ENCODE assay signal across 21 cellular contexts in the genomic region with DNA sequence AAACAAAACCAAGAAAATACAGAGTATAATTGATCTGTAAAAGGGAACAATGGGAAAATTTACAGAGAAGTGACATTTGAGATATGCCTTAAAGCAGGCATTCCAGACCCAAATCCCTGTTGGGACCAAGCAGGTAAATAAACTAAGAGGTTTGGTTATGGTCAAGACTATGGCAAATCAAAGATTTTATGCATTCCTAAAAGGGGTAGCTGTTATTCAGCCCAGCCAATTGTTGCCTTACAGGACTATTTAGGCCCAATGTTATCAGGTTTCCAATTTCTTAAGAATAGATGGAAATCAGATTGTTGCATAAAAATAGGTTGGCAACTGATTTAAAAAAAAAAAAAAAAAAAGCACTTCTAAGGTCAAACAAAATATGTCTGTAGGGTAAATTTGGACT. TPM values are rescaled to one million over a fixed set of nuclear protein-coding genes. Genes with fewer than 3 reads are reported as not detected.
"Had no signal": no experiment of that assay in that cellular context is flagged by ENCODE, and none has a peak within 500 bp of the region (broad histone marks: within the 10 kb centered on the region; RNA-seq: fewer than 3 reads in every experiment).

No MANE protein-coding gene starts in this region.

- H3K9me3 ChIP-seq: esophagus squamous epithelium, lower lobe of right lung, tibial nerve had no signal

- H3K27ac ChIP-seq: esophagus squamous epithelium, foreskin keratinocyte, lower lobe of right lung, tibial nerve had no signal

- H3K4me3 ChIP-seq: esophagus squamous epithelium, lower lobe of right lung, tibial nerve had no signal

- H3K36me3 ChIP-seq: esophagus squamous epithelium, lower lobe of right lung, tibial nerve had no signal

- ATAC-seq: lower lobe of right lung; natural killer cell treated with Interleukin-12 subunit alpha and Interleukin-12 subunit beta and Interleukin-15 and Interleukin-18, amount 100 ng/mL, for 72 hours; stimulated activated naive CD8-positive, alpha-beta T cell treated with anti-CD3 and anti-CD28 coated beads, Interleukin-15, Interleukin-2, amounts not matched to agents 100 U/mL and 50 U/mL, for 24 hours; WTC11 had no signal

- H3K27me3 ChIP-seq: esophagus squamous epithelium, foreskin keratinocyte, tibial nerve had no signal

- DNase-seq: activated CD4-positive, alpha-beta memory T cell treated with anti-CD3 and anti-CD28 coated beads for 36 hours; activated CD4-positive, alpha-beta T cell treated with anti-CD3 and anti-CD28 coated beads for 4 hours; activated naive CD8-positive, alpha-beta T cell treated with anti-CD3 and anti-CD28 coated beads, Interleukin-2, amount 10 ng/mL, durations not matched to agents 7 days and 5 days; activated T-cell treated with anti-CD3 and anti-CD28 coated beads for 4 hours; cerebellar nuclear complex; dermis blood vessel endothelial cell; effector memory CD4-positive, alpha-beta T cell; esophagus squamous epithelium; foreskin keratinocyte; hippocampal formation; islet precursor cell; lower lobe of right lung; posterior cingulate gyrus; stimulated activated CD4-positive, alpha-beta T cell treated with anti-CD3 and anti-CD28 coated beads, Interleukin-12 subunit alpha, Interleukin-12 subunit beta, amount 100 ng/mL, for 4 hours; stimulated activated CD4-positive, alpha-beta T cell treated with anti-CD3 and anti-CD28 coated beads, Interleukin-2, amount 100 ng/mL, for 24 hours; stimulated activated naive CD8-positive, alpha-beta T cell treated with anti-CD3 and anti-CD28 coated beads, Interleukin-15, Interleukin-2, amounts not matched to agents 100 U/mL and 50 U/mL, for 24 hours; substantia nigra had no signal

RNA-seq across cellular contexts. Expression of a gene that starts 5.3 kb away (rescaled TPM):
- total RNA-seq: bronchial epithelial cell, dermis blood vessel endothelial cell, esophagus squamous epithelium, WTC11 had no signal
